Comparison of ENCODE assay signal across 23 cellular contexts in genomic region chr1:204027446-204027845, GRCh38. TPM values are rescaled to one million over a fixed set of nuclear protein-coding genes. Genes with fewer than 3 reads are reported as not detected.
A peak's percentile ranks its signal among the peaks of the same experiment; 100 is the strongest.
DNase-seq lines count a peak whose midpoint lies in the region; ATAC-seq, FAIRE-seq and TF ChIP-seq lines count a peak whose summit lies in the region.
"Had no signal": no experiment of that assay in that cellular context is flagged by ENCODE, and none has a peak within 500 bp of the region (broad histone marks: within the 10 kb centered on the region; RNA-seq: fewer than 3 reads in every experiment).

No MANE protein-coding gene starts in this region.

- FAIRE-seq in HTR-8/SVneo (lab: Jason Lieb, UNC) = no peak
- FAIRE-seq: A549, GM12892, GM18507, H54, HepG2 had no signal

- H2AFZ ChIP-seq in GM23338 (peak overlapping the region; percentile 99; the same call in 1 of the 2 replicates), neural progenitor cell (replicated peaks) (no peak overlapping the region)
- H2AFZ ChIP-seq: GM23248 had no signal

- no peak overlapping the region for H3K9ac ChIP-seq in neural progenitor cell
- H3K9ac ChIP-seq: GM23248 had no signal

- no peaks in the 10 kb centered on the region for H3K9me3 ChIP-seq in neural progenitor cell (ENCODE audit: low read depth)
- H3K9me3 ChIP-seq: A549 had no signal

- H3K27me3 ChIP-seq in GM23338 (ENCODE audit: insufficient read depth) (no peaks in the 10 kb centered on the region), neural progenitor cell (no peaks in the 10 kb centered on the region)

- H3K27ac ChIP-seq in GM23338 (ENCODE audit: low read depth) = no peak overlapping the region
- H3K27ac ChIP-seq in VCaP = peak overlapping the region; percentile 41; the same call in 1 of the 2 replicates
- H3K27ac ChIP-seq in neural progenitor cell = no peak overlapping the region
- H3K27ac ChIP-seq: 22Rv1, A549, C4-2B, GM23248, HL-60 had no signal

- H3K9me3 Mint-ChIP-seq in GM23338 = no peaks in the 10 kb centered on the region
- no peaks in the 10 kb centered on the region for H3K9me3 Mint-ChIP-seq in neural progenitor cell
- H3K9me3 Mint-ChIP-seq: CD4-positive, alpha-beta memory T cell had no signal

- H3K27ac Mint-ChIP-seq in GM23338 (no peak overlapping the region), neural progenitor cell (peak overlapping the region; percentile 14)
- H3K27ac Mint-ChIP-seq: CD4-positive, alpha-beta memory T cell; IgD-negative memory B cell had no signal

- peaks cover 22% of the 10 kb centered on the region for H3K4me1 ChIP-seq in GM23338 (ENCODE audit: insufficient read depth)
- peaks cover 41% of the 10 kb centered on the region for H3K4me1 ChIP-seq in neural progenitor cell
- H3K4me1 ChIP-seq: A549 had no signal

- H3K79me2 ChIP-seq in GM23338 (replicated peaks; ENCODE audit: insufficient read depth) = no peaks in the 10 kb centered on the region
- no peaks in the 10 kb centered on the region for H3K79me2 ChIP-seq in neural progenitor cell (ENCODE audit: low read depth)

- DNase-seq in GM23338 (ENCODE audit: low spot score) (no peak), NCI-H146 (lab: John Stamatoyannopoulos, UW) (peak; percentile 68), neural progenitor cell (ENCODE audit: low spot score) (no peak), HTR-8/SVneo (ENCODE audit: insufficient read length, low spot score) (no peak)
- DNase-seq: AML-193; CD4-positive, alpha-beta memory T cell; DMS153; DMS79; GDM1; GM23248; HCEC 1CT had no signal

- TF ChIP-seq CTCF in GM23338 (conservative IDR thresholded peaks at IDR 0.05; ENCODE audit: low read depth in 2 of 2) = no peak
- no peak for TF ChIP-seq CTCF in VCaP (conservative IDR thresholded peaks at IDR 0.05)
- TF ChIP-seq CTCF in neural progenitor cell (IDR thresholded peaks at IDR 0.05) = no peak

- H3K4me2 ChIP-seq in GM23338 = 0 out of 2 replicates have a peak overlapping the region, but pooled peaks have one; percentile 21
- peak overlapping the region; percentile 45 for H3K4me2 ChIP-seq in neural progenitor cell
- H3K4me2 ChIP-seq: A549 had no signal

- ATAC-seq in GM23338 (no peak), HG02759 (IDR thresholded peaks at IDR 0.05; ENCODE audit: unreplicated experiment) (no peak), HG02588 (IDR thresholded peaks at IDR 0.05; ENCODE audit: unreplicated experiment) (no peak)
- ATAC-seq: A549, HepG2 had no signal

- H3K36me3 Mint-ChIP-seq in GM23338 (ENCODE audit: low read depth) = no peaks in the 10 kb centered on the region
- peaks cover 3% of the 10 kb centered on the region for H3K36me3 Mint-ChIP-seq in neural progenitor cell
- H3K36me3 Mint-ChIP-seq: CD4-positive, alpha-beta memory T cell had no signal

- H3K4me3 ChIP-seq in GM23338 (no peak overlapping the region), neural progenitor cell (no peak overlapping the region)
- H3K4me3 ChIP-seq: A549, GM23248 had no signal

- H4K20me1 ChIP-seq in GM23338 (replicated peaks; ENCODE audit: insufficient read depth) (no peaks in the 10 kb centered on the region), neural progenitor cell (ENCODE audit: low read depth) (no peaks in the 10 kb centered on the region)

- H3K4me3 Mint-ChIP-seq in GM23338 = no peak overlapping the region
- no peak overlapping the region for H3K4me3 Mint-ChIP-seq in neural progenitor cell
- H3K4me3 Mint-ChIP-seq: CD4-positive, alpha-beta memory T cell; IgD-negative memory B cell had no signal

- H3K9me2 ChIP-seq in GM23338 (ENCODE audit: insufficient read depth) = no peaks in the 10 kb centered on the region

- H3K27me3 Mint-ChIP-seq in GM23338 (ENCODE audit: insufficient read depth, low read depth, poor library complexity) (peaks cover 5% of the 10 kb centered on the region), neural progenitor cell (ENCODE audit: insufficient read depth, low read depth) (peaks cover 8% of the 10 kb centered on the region)

- peaks cover 19% of the 10 kb centered on the region for H3K4me1 Mint-ChIP-seq in GM23338
- H3K4me1 Mint-ChIP-seq in neural progenitor cell = peaks cover 23% of the 10 kb centered on the region
- H3K4me1 Mint-ChIP-seq: CD4-positive, alpha-beta memory T cell; IgD-negative memory B cell had no signal

- H3F3A ChIP-seq in GM23338 (replicated peaks; ENCODE audit: low read depth) (no peaks in the 10 kb centered on the region), neural progenitor cell (ENCODE audit: low read depth) (peaks cover 29% of the 10 kb centered on the region)

- H3K36me3 ChIP-seq in GM23338 (ENCODE audit: insufficient read depth) = no peaks in the 10 kb centered on the region; the same call in 1 of the 2 replicates
- H3K36me3 ChIP-seq in neural progenitor cell = no peaks in the 10 kb centered on the region

TF ChIP-seq in GM23338, 12 proteins besides CTCF, POLR2A, EP300 and RAD21 (continues in another document):
- TF ChIP-seq STAT1 (IDR thresholded peaks at IDR 0.05; ENCODE audit: unreplicated experiment) (no peak), CREB1 (CRISPR knock-in tag; IDR thresholded peaks at IDR 0.05; ENCODE audit: low read depth) (no peak), ZNF114 (CRISPR knock-in tag; IDR thresholded peaks at IDR 0.05) (no peak), EZH2phosphoT487 (IDR thresholded peaks at IDR 0.05; ENCODE audit: unreplicated experiment) (no peak), EZH2 (IDR thresholded peaks at IDR 0.05; ENCODE audit: low read depth, unreplicated experiment) (no peak), POLR2AphosphoS5 (IDR thresholded peaks at IDR 0.05; ENCODE audit: low read depth) (no peak), ZNF462 (CRISPR knock-in tag; IDR thresholded peaks at IDR 0.05) (no peak), NANOG (IDR thresholded peaks at IDR 0.05; ENCODE audit: borderline replicate concordance) (no peak)

RNA-seq across cellular contexts. Expression of gene SOX13, which starts 45.5 kb away (rescaled TPM):
- total RNA-seq in GM23338 (2014; rRNA removed; shearing (Covaris generic)) = 105 and 123 TPM in 2 replicates
- 28.6 and 32.3 TPM in 2 replicates for polyA plus RNA-seq in GM23338 (2016; fragmentation: Nextera tagmentation; extraction: Ambion mirVana)
- total RNA-seq in neural progenitor cell (ENCODE audit: low replicate concordance) = 27.8 and 28.6 TPM in 2 replicates
